1 cellular context compared by ENCODE assay signal in the genomic region with DNA sequence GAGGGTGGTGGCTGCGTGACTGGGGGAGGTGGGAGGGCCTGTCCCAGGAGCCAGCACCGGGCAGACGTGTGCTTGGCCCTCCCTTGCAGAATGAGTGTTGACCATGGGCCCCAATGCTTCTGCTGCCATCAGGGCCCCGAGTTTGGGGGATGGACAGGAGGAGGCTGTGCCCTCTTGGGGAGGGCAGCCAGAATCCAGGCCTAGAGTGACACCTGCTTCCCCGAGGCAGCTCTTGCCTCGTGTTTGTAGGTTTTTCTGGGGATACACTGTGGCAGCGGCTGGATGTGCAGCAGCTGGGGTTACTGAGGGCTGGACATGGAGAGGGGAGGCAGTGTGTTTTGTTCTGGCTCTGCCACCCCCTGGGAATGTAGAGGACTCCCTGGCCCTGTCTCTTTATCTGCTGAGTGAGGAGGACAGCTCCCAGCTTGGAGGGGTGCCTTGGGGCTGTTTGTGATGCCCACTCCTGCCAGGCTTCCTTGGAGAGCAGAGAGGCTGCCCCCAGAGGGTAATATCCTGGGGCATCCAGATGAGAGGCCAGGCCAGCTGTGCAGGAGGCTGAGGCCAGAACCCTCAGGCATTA.
TF ChIP-seq lines count a peak whose summit lies in the region.

No MANE protein-coding gene starts in this region.

TF ChIP-seq in WTC11, 78 proteins besides CTCF, POLR2A, EP300 and RAD21 (continued from another document):
- TF ChIP-seq, protein P1, sequence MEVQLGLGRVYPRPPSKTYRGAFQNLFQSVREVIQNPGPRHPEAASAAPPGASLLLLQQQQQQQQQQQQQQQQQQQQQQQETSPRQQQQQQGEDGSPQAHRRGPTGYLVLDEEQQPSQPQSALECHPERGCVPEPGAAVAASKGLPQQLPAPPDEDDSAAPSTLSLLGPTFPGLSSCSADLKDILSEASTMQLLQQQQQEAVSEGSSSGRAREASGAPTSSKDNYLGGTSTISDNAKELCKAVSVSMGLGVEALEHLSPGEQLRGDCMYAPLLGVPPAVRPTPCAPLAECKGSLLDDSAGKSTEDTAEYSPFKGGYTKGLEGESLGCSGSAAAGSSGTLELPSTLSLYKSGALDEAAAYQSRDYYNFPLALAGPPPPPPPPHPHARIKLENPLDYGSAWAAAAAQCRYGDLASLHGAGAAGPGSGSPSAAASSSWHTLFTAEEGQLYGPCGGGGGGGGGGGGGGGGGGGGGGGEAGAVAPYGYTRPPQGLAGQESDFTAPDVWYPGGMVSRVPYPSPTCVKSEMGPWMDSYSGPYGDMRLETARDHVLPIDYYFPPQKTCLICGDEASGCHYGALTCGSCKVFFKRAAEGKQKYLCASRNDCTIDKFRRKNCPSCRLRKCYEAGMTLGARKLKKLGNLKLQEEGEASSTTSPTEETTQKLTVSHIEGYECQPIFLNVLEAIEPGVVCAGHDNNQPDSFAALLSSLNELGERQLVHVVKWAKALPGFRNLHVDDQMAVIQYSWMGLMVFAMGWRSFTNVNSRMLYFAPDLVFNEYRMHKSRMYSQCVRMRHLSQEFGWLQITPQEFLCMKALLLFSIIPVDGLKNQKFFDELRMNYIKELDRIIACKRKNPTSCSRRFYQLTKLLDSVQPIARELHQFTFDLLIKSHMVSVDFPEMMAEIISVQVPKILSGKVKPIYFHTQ (CRISPR knock-in tag; IDR thresholded peaks at IDR 0.05): no peak
- TF ChIP-seq EMX1 (CRISPR knock-in tag; IDR thresholded peaks at IDR 0.05) (no peak), IRF2 (CRISPR knock-in tag; IDR thresholded peaks at IDR 0.05; ENCODE audit: borderline replicate concordance, low read depth) (no peak)
- TF ChIP-seq, protein P2, sequence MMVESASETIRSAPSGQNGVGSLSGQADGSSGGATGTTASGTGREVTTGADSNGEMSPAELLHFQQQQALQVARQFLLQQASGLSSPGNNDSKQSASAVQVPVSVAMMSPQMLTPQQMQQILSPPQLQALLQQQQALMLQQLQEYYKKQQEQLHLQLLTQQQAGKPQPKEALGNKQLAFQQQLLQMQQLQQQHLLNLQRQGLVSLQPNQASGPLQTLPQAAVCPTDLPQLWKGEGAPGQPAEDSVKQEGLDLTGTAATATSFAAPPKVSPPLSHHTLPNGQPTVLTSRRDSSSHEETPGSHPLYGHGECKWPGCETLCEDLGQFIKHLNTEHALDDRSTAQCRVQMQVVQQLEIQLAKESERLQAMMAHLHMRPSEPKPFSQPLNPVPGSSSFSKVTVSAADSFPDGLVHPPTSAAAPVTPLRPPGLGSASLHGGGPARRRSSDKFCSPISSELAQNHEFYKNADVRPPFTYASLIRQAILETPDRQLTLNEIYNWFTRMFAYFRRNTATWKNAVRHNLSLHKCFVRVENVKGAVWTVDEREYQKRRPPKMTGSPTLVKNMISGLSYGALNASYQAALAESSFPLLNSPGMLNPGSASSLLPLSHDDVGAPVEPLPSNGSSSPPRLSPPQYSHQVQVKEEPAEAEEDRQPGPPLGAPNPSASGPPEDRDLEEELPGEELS (CRISPR knock-in tag; IDR thresholded peaks at IDR 0.05): no peak
